Comparison of ENCODE assay signal across 8 cellular contexts in the genomic region with DNA sequence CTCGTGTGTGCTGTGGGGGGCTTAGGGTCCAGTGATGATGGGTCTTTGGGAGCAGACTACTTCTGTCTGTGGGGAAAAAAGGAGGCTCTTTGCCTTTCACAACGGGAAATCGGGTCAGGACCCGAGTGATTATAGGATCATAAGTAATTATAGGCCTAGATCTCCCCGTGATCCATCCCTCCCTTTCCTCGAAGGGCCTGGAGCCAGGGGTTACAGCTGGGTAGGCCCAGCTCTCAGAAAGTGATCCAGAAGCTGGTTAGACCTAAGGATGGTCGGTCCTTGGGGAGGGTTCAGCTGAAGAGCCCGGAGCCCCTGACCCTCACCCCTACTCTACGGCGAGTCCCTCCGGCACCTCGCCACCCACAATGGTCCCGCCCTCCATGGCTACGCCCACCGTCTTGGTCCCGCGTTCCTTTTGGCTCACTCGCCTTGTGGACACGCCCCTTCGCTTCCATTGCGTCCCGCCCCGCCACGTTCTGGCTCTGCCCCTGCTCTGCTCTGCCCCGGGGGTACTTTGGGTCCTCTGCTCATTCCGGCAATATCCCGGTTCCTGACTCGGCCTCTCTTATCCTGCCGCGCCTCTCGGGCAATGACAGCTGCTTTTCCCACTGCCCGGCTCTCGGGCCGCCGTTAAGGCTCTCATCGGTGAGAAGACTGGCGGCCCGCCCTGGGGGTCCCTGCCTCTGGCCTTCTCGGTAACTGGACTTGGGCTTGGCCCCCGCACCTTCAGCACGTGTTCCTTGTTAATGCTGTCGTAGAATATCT. TPM values are rescaled to one million over a fixed set of nuclear protein-coding genes. Genes with fewer than 3 reads are reported as not detected.
A peak's percentile ranks its signal among the peaks of the same experiment; 100 is the strongest.
DNase-seq lines count a peak whose midpoint lies in the region; ATAC-seq and TF ChIP-seq lines count a peak whose summit lies in the region.

No MANE protein-coding gene starts in this region.

- H4K20me1 ChIP-seq in PC-9 (ENCODE audit: insufficient read depth): no peaks in the 10 kb centered on the region

- H3K27me3 ChIP-seq in PC-9 (ENCODE audit: insufficient read depth, low read depth): peaks cover 32% of the 10 kb centered on the region

- peaks cover 14% of the 10 kb centered on the region for H3K4me1 Mint-ChIP-seq in neural crest cell
- H3K4me1 Mint-ChIP-seq in stimulated activated naive CD8-positive, alpha-beta T cell treated with anti-CD3 and anti-CD28 coated beads, Interleukin-15, Interleukin-2, amounts not matched to agents 100 ng/mL and 50 ng/mL, for 24 hours (ENCODE audit: low read depth): peaks cover 16% of the 10 kb centered on the region

- H3K36me3 ChIP-seq in PC-9 (ENCODE audit: low read depth): no peaks in the 10 kb centered on the region

- TF ChIP-seq CTCF in PC-9 (conservative IDR thresholded peaks at IDR 0.05) (no peak), neural crest cell (conservative IDR thresholded peaks at IDR 0.05) (no peak)

- no peaks in the 10 kb centered on the region for H3K79me2 ChIP-seq in PC-9 (ENCODE audit: low read depth)

- H3K9me3 Mint-ChIP-seq in neural crest cell: no peaks in the 10 kb centered on the region
- no peaks in the 10 kb centered on the region for H3K9me3 Mint-ChIP-seq in stimulated activated naive CD8-positive, alpha-beta T cell treated with anti-CD3 and anti-CD28 coated beads, Interleukin-15, Interleukin-2, amounts not matched to agents 100 ng/mL and 50 ng/mL, for 24 hours

- H3K4me3 Mint-ChIP-seq in neural crest cell: peak overlapping the region; percentile 87
- peak overlapping the region; percentile 86 for H3K4me3 Mint-ChIP-seq in stimulated activated naive CD8-positive, alpha-beta T cell treated with anti-CD3 and anti-CD28 coated beads, Interleukin-15, Interleukin-2, amounts not matched to agents 100 ng/mL and 50 ng/mL, for 24 hours

- no peaks in the 10 kb centered on the region for H3K9me3 ChIP-seq in PC-9 (ENCODE audit: insufficient read depth, low read depth)

- intact Hi-C loops in PC-9 (cut with micrococcal nuclease; ENCODE audit: unreplicated experiment): loop anchor here (5.0 kb wide), 1 partner anchor 69 kb away; no protein-coding TSS in a partner anchor

- H3K4me1 ChIP-seq in PC-9 (replicated peaks; ENCODE audit: insufficient read depth): peaks cover 6% of the 10 kb centered on the region; the same call in 1 of the 2 replicates

- POLR2A ChIA-PET in PC-9 (lab: Charles Lee; ENCODE audit: unreplicated experiment): interaction anchor here (0.6 kb wide), 2 partner anchors 11 to 15 kb away, joined by 4 to 5 read pairs; no protein-coding TSS in a partner anchor

- CTCF ChIA-PET in PC-9 (lab: Charles Lee): interaction anchor here (0.6 kb wide), 3 partner anchors 10 to 623 kb away, joined by 3 to 6 read pairs (median 4); no protein-coding TSS in a partner anchor

- peaks cover 33% of the 10 kb centered on the region for H3K27me3 Mint-ChIP-seq in neural crest cell (ENCODE audit: low read depth)
- no peaks in the 10 kb centered on the region for H3K27me3 Mint-ChIP-seq in stimulated activated naive CD8-positive, alpha-beta T cell treated with anti-CD3 and anti-CD28 coated beads, Interleukin-15, Interleukin-2, amounts not matched to agents 100 ng/mL and 50 ng/mL, for 24 hours

- H3K27ac ChIP-seq in PC-9: no peak overlapping the region

- peak; percentile 61 for ATAC-seq in HG03103 (IDR thresholded peaks at IDR 0.05; ENCODE audit: low read depth, unreplicated experiment)

- no peaks in the 10 kb centered on the region for H3K36me3 Mint-ChIP-seq in neural crest cell (ENCODE audit: low read depth)
- H3K36me3 Mint-ChIP-seq in stimulated activated naive CD8-positive, alpha-beta T cell treated with anti-CD3 and anti-CD28 coated beads, Interleukin-15, Interleukin-2, amounts not matched to agents 100 ng/mL and 50 ng/mL, for 24 hours (ENCODE audit: low read depth): no peaks in the 10 kb centered on the region

- peaks cover 6% of the 10 kb centered on the region; the same call in 1 of the 2 replicates for H3F3A ChIP-seq in PC-9 (ENCODE audit: insufficient read depth, low read depth)

- H2AFZ ChIP-seq in PC-9: peak overlapping the region; percentile 83

- no TSS peak for BruUV-seq in PC-9 (replicated peaks; lab: Mats Ljungman, UMichigan)

- peak overlapping the region; percentile 86 for H3K27ac Mint-ChIP-seq in neural crest cell (ENCODE audit: unreplicated experiment)
- H3K27ac Mint-ChIP-seq in stimulated activated naive CD8-positive, alpha-beta T cell treated with anti-CD3 and anti-CD28 coated beads, Interleukin-15, Interleukin-2, amounts not matched to agents 100 ng/mL and 50 ng/mL, for 24 hours: peak overlapping the region; percentile 36

- peak; percentile 37 for DNase-seq in SIG-M5 treated with dmso at 0.1 percent for 504 hours (lab: John Stamatoyannopoulos, UW; ENCODE audit: unreplicated experiment)
- DNase-seq in SIG-M5 (lab: John Stamatoyannopoulos, UW): no peak
- DNase-seq in PC-9: peak; percentile 59 to 78
- DNase-seq in activated T-helper 9 cell treated with anti-CD3 and anti-CD28 coated beads, Interleukin-2, amount 50 U/mL, for 16 hours (ENCODE audit: low read depth): peak; percentile 77
- peak; percentile 43 for DNase-seq in fibroblast of the conjunctiva (ENCODE audit: low read depth)
- DNase-seq in neural crest cell (ENCODE audit: low read depth, low spot score): peak; percentile 79

- no peaks in the 10 kb centered on the region for H3K9me2 ChIP-seq in PC-9 (ENCODE audit: insufficient read depth)

- H3K4me3 ChIP-seq in PC-9: peak overlapping the region; percentile 56

- H3K4me2 ChIP-seq in PC-9: peak overlapping the region; percentile 92

RNA-seq across cellular contexts. Expression of gene IGSF22, which starts 5.0 kb away (rescaled TPM):
- total RNA-seq in PC-9 (2021): 0.33 and 0.63 TPM in 2 replicates
- 0.19 and 0.50 TPM in 2 replicates for total RNA-seq in neural crest cell

RNA-seq across cellular contexts. Expression of gene TMEM86A, which starts 22.4 kb away (rescaled TPM):
- total RNA-seq in PC-9 (2021) (1.4 and 2.1 TPM in 2 replicates), neural crest cell (1.5 and 1.7 TPM in 2 replicates)
